Comparison of ENCODE assay signal across 1 cellular context in the genomic region with DNA sequence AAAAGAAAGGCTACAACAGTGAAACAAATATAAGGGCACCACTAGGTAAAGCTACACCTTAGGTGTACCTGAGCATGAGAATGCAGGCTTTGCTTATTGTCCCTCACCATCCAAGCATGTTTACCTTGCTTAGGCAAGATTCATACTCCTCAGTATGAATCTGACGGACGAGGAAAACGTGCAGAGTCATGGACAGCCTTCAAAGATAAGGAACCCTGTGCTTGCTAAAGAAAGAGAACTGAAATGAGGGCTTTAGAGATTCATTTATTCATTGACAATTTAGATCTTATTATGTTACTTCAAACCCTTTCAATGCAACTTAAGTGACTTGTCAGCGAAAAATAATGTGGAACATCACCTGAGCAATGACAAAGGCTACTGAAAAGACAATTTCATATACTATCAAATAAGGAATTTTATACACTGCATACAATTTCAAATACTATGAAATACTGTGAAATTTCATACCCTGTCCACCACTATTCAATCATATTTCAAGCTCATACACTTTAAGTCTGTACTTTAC.
TF ChIP-seq lines count a peak whose summit lies in the region.

No MANE protein-coding gene starts in this region.

TF ChIP-seq in K562, 482 proteins besides CTCF, POLR2A, EP300 and RAD21 (continued from another document and continues in another):
- TF ChIP-seq REST (CRISPR knock-in tag; IDR thresholded peaks at IDR 0.05; ENCODE audit: low read depth), result no peak
- TF ChIP-seq USF1 (CRISPR knock-in tag; IDR thresholded peaks at IDR 0.05), result no peak
- TF ChIP-seq BCLAF1 (IDR thresholded peaks at IDR 0.05; ENCODE audit: borderline replicate concordance in 1 of 2, control insufficient read depth in 1 of 2, low read depth in 2 of 2, low read length in 1 of 2), result no peak
- TF ChIP-seq ETV1 (tag; conservative IDR thresholded peaks at IDR 0.05; ENCODE audit: low read depth), result no peak
- TF ChIP-seq, protein P1, sequence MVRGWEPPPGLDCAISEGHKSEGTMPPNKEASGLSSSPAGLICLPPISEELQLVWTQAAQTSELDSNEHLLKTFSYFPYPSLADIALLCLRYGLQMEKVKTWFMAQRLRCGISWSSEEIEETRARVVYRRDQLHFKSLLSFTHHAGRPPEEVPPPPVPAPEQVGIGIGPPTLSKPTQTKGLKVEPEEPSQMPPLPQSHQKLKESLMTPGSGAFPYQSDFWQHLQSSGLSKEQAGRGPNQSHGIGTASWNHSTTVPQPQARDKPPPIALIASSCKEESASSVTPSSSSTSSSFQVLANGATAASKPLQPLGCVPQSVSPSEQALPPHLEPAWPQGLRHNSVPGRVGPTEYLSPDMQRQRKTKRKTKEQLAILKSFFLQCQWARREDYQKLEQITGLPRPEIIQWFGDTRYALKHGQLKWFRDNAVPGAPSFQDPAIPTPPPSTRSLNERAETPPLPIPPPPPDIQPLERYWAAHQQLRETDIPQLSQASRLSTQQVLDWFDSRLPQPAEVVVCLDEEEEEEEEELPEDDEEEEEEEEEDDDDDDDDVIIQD (CRISPR knock-in tag; IDR thresholded peaks at IDR 0.05), result no peak
- peak; percentile 75 to 78 for TF ChIP-seq KDM1A (IDR thresholded peaks at IDR 0.05)
- TF ChIP-seq ZNF76 (CRISPR knock-in tag; IDR thresholded peaks at IDR 0.05; ENCODE audit: borderline replicate concordance), result no peak
- TF ChIP-seq ZNF316 (IDR thresholded peaks at IDR 0.05), result peak; percentile 96
- peak; percentile 86 for TF ChIP-seq BHLHE40 (IDR thresholded peaks at IDR 0.05; ENCODE audit: low read length)
- no peak for TF ChIP-seq HNRNPLL (IDR thresholded peaks at IDR 0.05; ENCODE audit: low read depth, low read length, poor library complexity, severe bottlenecking)
- TF ChIP-seq ZNF699 (CRISPR knock-in tag; IDR thresholded peaks at IDR 0.05; ENCODE audit: insufficient replicate concordance), result no peak
- TF ChIP-seq HDAC1 (IDR thresholded peaks at IDR 0.05), result peak in 1 of 2 experiments; percentile 63; a peak in 1 of 4 replicates
- TF ChIP-seq, protein P2, sequence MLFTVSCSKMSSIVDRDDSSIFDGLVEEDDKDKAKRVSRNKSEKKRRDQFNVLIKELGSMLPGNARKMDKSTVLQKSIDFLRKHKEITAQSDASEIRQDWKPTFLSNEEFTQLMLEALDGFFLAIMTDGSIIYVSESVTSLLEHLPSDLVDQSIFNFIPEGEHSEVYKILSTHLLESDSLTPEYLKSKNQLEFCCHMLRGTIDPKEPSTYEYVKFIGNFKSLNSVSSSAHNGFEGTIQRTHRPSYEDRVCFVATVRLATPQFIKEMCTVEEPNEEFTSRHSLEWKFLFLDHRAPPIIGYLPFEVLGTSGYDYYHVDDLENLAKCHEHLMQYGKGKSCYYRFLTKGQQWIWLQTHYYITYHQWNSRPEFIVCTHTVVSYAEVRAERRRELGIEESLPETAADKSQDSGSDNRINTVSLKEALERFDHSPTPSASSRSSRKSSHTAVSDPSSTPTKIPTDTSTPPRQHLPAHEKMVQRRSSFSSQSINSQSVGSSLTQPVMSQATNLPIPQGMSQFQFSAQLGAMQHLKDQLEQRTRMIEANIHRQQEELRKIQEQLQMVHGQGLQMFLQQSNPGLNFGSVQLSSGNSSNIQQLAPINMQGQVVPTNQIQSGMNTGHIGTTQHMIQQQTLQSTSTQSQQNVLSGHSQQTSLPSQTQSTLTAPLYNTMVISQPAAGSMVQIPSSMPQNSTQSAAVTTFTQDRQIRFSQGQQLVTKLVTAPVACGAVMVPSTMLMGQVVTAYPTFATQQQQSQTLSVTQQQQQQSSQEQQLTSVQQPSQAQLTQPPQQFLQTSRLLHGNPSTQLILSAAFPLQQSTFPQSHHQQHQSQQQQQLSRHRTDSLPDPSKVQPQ (CRISPR knock-in tag; IDR thresholded peaks at IDR 0.05; ENCODE audit: borderline replicate concordance), result no peak
- no peak for TF ChIP-seq NKRF (IDR thresholded peaks at IDR 0.05; ENCODE audit: borderline replicate concordance)
- TF ChIP-seq ARID1B (IDR thresholded peaks at IDR 0.05), result peak; percentile 72
- no peak for TF ChIP-seq KAT2B (IDR thresholded peaks at IDR 0.05; ENCODE audit: low read depth, low read length)
- TF ChIP-seq TARDBP (IDR thresholded peaks at IDR 0.05), result no peak
- TF ChIP-seq FOXA3 (CRISPR knock-in tag; conservative IDR thresholded peaks at IDR 0.05 in 1 of 2, IDR thresholded peaks at IDR 0.05 in 1 of 2), result peak; percentile 84 to 89
- TF ChIP-seq ZFX (CRISPR knock-in tag; IDR thresholded peaks at IDR 0.05), result no peak
- TF ChIP-seq KDM2B (CRISPR knock-in tag; IDR thresholded peaks at IDR 0.05), result no peak
- no peak for TF ChIP-seq ASH1L (IDR thresholded peaks at IDR 0.05; ENCODE audit: borderline replicate concordance, low read depth, partially characterized antibody)
- TF ChIP-seq, protein P3, sequence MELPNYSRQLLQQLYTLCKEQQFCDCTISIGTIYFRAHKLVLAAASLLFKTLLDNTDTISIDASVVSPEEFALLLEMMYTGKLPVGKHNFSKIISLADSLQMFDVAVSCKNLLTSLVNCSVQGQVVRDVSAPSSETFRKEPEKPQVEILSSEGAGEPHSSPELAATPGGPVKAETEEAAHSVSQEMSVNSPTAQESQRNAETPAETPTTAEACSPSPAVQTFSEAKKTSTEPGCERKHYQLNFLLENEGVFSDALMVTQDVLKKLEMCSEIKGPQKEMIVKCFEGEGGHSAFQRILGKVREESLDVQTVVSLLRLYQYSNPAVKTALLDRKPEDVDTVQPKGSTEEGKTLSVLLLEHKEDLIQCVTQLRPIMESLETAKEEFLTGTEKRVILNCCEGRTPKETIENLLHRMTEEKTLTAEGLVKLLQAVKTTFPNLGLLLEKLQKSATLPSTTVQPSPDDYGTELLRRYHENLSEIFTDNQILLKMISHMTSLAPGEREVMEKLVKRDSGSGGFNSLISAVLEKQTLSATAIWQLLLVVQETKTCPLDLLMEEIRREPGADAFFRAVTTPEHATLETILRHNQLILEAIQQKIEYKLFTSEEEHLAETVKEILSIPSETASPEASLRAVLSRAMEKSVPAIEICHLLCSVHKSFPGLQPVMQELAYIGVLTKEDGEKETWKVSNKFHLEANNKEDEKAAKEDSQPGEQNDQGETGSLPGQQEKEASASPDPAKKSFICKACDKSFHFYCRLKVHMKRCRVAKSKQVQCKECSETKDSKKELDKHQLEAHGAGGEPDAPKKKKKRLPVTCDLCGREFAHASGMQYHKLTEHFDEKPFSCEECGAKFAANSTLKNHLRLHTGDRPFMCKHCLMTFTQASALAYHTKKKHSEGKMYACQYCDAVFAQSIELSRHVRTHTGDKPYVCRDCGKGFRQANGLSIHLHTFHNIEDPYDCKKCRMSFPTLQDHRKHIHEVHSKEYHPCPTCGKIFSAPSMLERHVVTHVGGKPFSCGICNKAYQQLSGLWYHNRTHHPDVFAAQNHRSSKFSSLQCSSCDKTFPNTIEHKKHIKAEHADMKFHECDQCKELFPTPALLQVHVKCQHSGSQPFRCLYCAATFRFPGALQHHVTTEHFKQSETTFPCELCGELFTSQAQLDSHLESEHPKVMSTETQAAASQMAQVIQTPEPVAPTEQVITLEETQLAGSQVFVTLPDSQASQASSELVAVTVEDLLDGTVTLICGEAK (IDR thresholded peaks at IDR 0.05), result 0 out of 2 replicates have a peak, but pooled peaks have one; percentile 15
- TF ChIP-seq, protein P3 (CRISPR knock-in tag; IDR thresholded peaks at IDR 0.05), result no peak
- peak; percentile 39; the same call in 1 of the 2 replicates for TF ChIP-seq JUND (IDR thresholded peaks at IDR 0.05; ENCODE audit: borderline replicate concordance, low read depth, low read length)
- TF ChIP-seq JUND (tag; IDR thresholded peaks at IDR 0.05; ENCODE audit: borderline replicate concordance, low read depth, low read length), result peak; percentile 40; the same call in 1 of the 3 replicates
- 0 out of 2 replicates have a peak, but pooled peaks have one; percentile 18 for TF ChIP-seq HDAC2 (IDR thresholded peaks at IDR 0.05)
- TF ChIP-seq LEF1 (IDR thresholded peaks at IDR 0.05), result peak; percentile 37; the same call in 1 of the 2 replicates
- TF ChIP-seq MTA1 (IDR thresholded peaks at IDR 0.05; ENCODE audit: borderline replicate concordance), result no peak
- TF ChIP-seq ZNF23 (CRISPR knock-in tag; IDR thresholded peaks at IDR 0.05), result no peak
- no peak for TF ChIP-seq ZNF175 (CRISPR knock-in tag; IDR thresholded peaks at IDR 0.05; ENCODE audit: low read depth)
- TF ChIP-seq ZNF263 (CRISPR knock-in tag; IDR thresholded peaks at IDR 0.05; ENCODE audit: borderline replicate concordance), result peak; percentile 21; the same call in 1 of the 2 replicates
